In genomic region chr14:87217023-87217422, GRCh38 we compare ENCODE assay signal across 23 cellular contexts.
A peak's percentile ranks its signal among the peaks of the same experiment; 100 is the strongest.
DNase-seq lines count a peak whose midpoint lies in the region; ATAC-seq, FAIRE-seq and TF ChIP-seq lines count a peak whose summit lies in the region.
"Had no signal": no experiment of that assay in that cellular context is flagged by ENCODE, and none has a peak within 500 bp of the region (broad histone marks: within the 10 kb centered on the region; RNA-seq: fewer than 3 reads in every experiment).

No MANE protein-coding gene starts in this region.

- H3K4me1 ChIP-seq in hepatocyte (ENCODE audit: insufficient read depth) (no peaks in the 10 kb centered on the region), pancreas (no peaks in the 10 kb centered on the region)
- H3K4me1 ChIP-seq: BLaER1, Caco-2 had no signal

- DNase-seq in DMS53 (lab: John Stamatoyannopoulos, UW): peak; percentile 9
- DNase-seq in DMS53 treated with DMSO at 0.1 percent for 48 hours (lab: John Stamatoyannopoulos, UW; ENCODE audit: unreplicated experiment): no peak
- DNase-seq in hepatocyte (ENCODE audit: low spot score): peak; percentile 4
- peak in 1 of 6 donors; percentile 27 for DNase-seq in pancreas
- no peak for DNase-seq in NCI-H524 treated with DMSO at 0.1 percent for 48 hours (lab: John Stamatoyannopoulos, UW)
- DNase-seq: Caco-2; CD4-positive, CD25-positive, alpha-beta regulatory T cell; CD8-positive, alpha-beta T cell; DMS153; DMS79 treated with DMSO at 0.1 percent for 48 hours; GF-D8; GM23248; H9 had no signal

- no peak for TF ChIP-seq CTCF in hepatocyte (IDR thresholded peaks at IDR 0.05; ENCODE audit: poor library complexity)
- TF ChIP-seq CTCF in pancreas (IDR thresholded peaks at IDR 0.05): no peak

- 79% methylated on average over 3 of the region's 3 CpGs for WGBS in hepatocyte (ENCODE audit: low lambda C conversion rate, missing lambda C conversion rate)
- 19 to 22% methylated on average over 3 of the region's 3 CpGs for WGBS in pancreas, 2 donors

- no peak overlapping the region for H2AFZ ChIP-seq in hepatocyte
- H2AFZ ChIP-seq: GM23248 had no signal

- ATAC-seq in pancreas (peak in 3 of 4 donors; percentile 76 to 89 (median 84)), HG03135 (IDR thresholded peaks at IDR 0.05; ENCODE audit: unreplicated experiment) (no peak), GM19324 (IDR thresholded peaks at IDR 0.05; ENCODE audit: low FRiP score, unreplicated experiment) (no peak)
- ATAC-seq: CD8-positive, alpha-beta T cell; HCT116 had no signal

- FAIRE-seq in pancreas (lab: Jason Lieb, UNC): no peak
- FAIRE-seq: A204.1, GM12891, GM18507, H1 had no signal

- H3K27me3 ChIP-seq in hepatocyte: no peaks in the 10 kb centered on the region
- no peaks in the 10 kb centered on the region for H3K27me3 ChIP-seq in pancreas
- H3K27me3 ChIP-seq: BLaER1 had no signal

- H3K9me3 ChIP-seq in hepatocyte (ENCODE audit: low read depth) (no peaks in the 10 kb centered on the region), pancreas (no peaks in the 10 kb centered on the region)
- H3K9me3 ChIP-seq: BLaER1, Caco-2 had no signal

- no peak overlapping the region for H3K4me3 ChIP-seq in hepatocyte
- no peak overlapping the region for H3K4me3 ChIP-seq in pancreas
- H3K4me3 ChIP-seq: BLaER1, GM23248 had no signal

- no peaks in the 10 kb centered on the region for H3K9me2 ChIP-seq in hepatocyte (replicated peaks; ENCODE audit: insufficient read depth)

- H4K20me1 ChIP-seq in hepatocyte (ENCODE audit: insufficient read depth, poor library complexity, severe bottlenecking): no peaks in the 10 kb centered on the region
- H4K20me1 ChIP-seq: BLaER1 had no signal

- intact Hi-C loops in pancreas (cut with DNase I): no loop called here

- no peak overlapping the region for H3K4me2 ChIP-seq in hepatocyte
- H3K4me2 ChIP-seq: BLaER1 had no signal

- H3K27ac ChIP-seq in hepatocyte (no peak overlapping the region), pancreas (no peak overlapping the region)
- H3K27ac ChIP-seq: 22Rv1, BLaER1, C4-2B, GM23248 had no signal

- no peaks in the 10 kb centered on the region for H3K79me2 ChIP-seq in hepatocyte

- H3K36me3 ChIP-seq in hepatocyte (replicated peaks; ENCODE audit: insufficient read depth, low read depth) (no peaks in the 10 kb centered on the region), pancreas (no peaks in the 10 kb centered on the region)
- H3K36me3 ChIP-seq: BLaER1 had no signal

Comparison
In these comparisons a context has a peak if more than half of its experiments do, and no peak if none do; other contexts are left out.
1. DNase-seq: peak in DMS53 (single experiment) and hepatocyte (single experiment); none in DMS53 treated with DMSO at 0.1 percent for 48 hours (single experiment) and NCI-H524 treated with DMSO at 0.1 percent for 48 hours (single experiment).
2. ATAC-seq: peak in pancreas (3 of 4); none in HG03135 (single experiment) and GM19324 (single experiment).